Comparison of ENCODE assay signal across 1 cellular context in the genomic region with DNA sequence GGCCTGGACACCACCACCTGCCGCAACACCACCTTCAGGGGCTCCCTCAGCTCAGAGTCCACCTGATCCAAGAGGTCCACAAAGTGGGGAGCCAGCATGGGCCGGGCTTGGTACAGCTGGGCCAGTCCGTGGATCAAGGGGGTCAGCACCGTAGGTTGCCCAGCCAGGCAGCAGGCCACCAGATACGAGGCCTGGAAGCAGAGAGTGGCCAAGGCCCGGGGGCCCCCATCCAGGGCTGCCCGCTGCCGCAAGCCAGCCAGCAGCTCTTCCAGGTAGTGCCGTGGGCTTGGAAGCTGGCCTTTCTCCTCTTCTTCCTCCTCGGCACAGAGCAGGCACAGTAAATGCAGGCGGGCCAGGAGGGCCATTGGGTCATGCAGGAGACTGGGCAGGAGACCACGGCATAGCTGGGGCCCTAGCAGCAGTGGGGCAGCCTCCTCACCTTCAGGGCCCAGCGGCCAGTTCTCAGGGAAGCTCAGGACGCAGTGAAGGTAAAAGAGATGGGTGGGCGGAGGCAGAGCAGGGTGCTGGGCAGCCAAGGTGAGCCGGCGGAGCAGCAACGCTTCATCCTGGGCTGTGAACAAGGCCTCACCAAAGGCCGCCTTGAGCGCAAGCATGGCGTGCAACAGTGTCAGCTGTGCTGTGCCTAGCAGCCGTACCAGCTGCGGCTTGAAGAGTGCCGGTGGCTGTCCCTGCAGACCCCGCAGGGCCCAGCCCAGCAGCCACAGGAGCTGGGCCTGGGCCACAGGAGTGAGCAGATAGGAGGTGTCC.
TF ChIP-seq lines count a peak whose summit lies in the region.

No MANE protein-coding gene starts in this region.

TF ChIP-seq in WTC11, 78 proteins besides CTCF, POLR2A, EP300 and RAD21 (continued from another document):
- TF ChIP-seq FOXK1 (CRISPR knock-in tag; IDR thresholded peaks at IDR 0.05) (no peak), RORB (CRISPR knock-in tag; IDR thresholded peaks at IDR 0.05) (no peak)
- TF ChIP-seq, protein P1, sequence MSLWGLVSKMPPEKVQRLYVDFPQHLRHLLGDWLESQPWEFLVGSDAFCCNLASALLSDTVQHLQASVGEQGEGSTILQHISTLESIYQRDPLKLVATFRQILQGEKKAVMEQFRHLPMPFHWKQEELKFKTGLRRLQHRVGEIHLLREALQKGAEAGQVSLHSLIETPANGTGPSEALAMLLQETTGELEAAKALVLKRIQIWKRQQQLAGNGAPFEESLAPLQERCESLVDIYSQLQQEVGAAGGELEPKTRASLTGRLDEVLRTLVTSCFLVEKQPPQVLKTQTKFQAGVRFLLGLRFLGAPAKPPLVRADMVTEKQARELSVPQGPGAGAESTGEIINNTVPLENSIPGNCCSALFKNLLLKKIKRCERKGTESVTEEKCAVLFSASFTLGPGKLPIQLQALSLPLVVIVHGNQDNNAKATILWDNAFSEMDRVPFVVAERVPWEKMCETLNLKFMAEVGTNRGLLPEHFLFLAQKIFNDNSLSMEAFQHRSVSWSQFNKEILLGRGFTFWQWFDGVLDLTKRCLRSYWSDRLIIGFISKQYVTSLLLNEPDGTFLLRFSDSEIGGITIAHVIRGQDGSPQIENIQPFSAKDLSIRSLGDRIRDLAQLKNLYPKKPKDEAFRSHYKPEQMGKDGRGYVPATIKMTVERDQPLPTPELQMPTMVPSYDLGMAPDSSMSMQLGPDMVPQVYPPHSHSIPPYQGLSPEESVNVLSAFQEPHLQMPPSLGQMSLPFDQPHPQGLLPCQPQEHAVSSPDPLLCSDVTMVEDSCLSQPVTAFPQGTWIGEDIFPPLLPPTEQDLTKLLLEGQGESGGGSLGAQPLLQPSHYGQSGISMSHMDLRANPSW (CRISPR knock-in tag; conservative IDR thresholded peaks at IDR 0.05; ENCODE audit: low read depth) = no peak
TF ChIP-seq in WTC11: peak in this region for 0.
